In genomic region chr17:182164-182751, GRCh38 we compare ENCODE assay signal across 10 cellular contexts. TPM values are rescaled to one million over a fixed set of nuclear protein-coding genes. Genes with fewer than 3 reads are reported as not detected.
DNase-seq lines count a peak whose midpoint lies in the region; ATAC-seq, FAIRE-seq and TF ChIP-seq lines count a peak whose summit lies in the region.
"Had no signal": no experiment of that assay in that cellular context is flagged by ENCODE, and none has a peak within 500 bp of the region (broad histone marks: within the 10 kb centered on the region; RNA-seq: fewer than 3 reads in every experiment).

No MANE protein-coding gene starts in this region.

- H3K36me3 Mint-ChIP-seq in activated T-cell treated with anti-CD3 and anti-CD28 coated beads, Interleukin-2, amount 50 U/mL, for 72 hours (ENCODE audit: insufficient read depth in 2 of 2) = no peaks in the 10 kb centered on the region
- H3K36me3 Mint-ChIP-seq in activated T-cell treated with anti-CD3 and anti-CD28 coated beads, Interleukin-2, amount 50 U/mL, for 24 hours (ENCODE audit: low read depth) = no peaks in the 10 kb centered on the region
- peaks cover 1% of the 10 kb centered on the region for H3K36me3 Mint-ChIP-seq in astrocyte (ENCODE audit: low read depth, unreplicated experiment)

- H3K9me3 ChIP-seq in astrocyte (ENCODE audit: insufficient read depth, low read depth, low read length) (no peaks in the 10 kb centered on the region), right lobe of liver (no peaks in the 10 kb centered on the region), stomach (no peaks in the 10 kb centered on the region)

- peak overlapping the region; percentile 34 to 56 for H3K4me3 Mint-ChIP-seq in activated T-cell treated with anti-CD3 and anti-CD28 coated beads, Interleukin-2, amount 50 U/mL, for 72 hours
- H3K4me3 Mint-ChIP-seq in activated T-cell treated with anti-CD3 and anti-CD28 coated beads, Interleukin-2, amount 50 U/mL, for 24 hours = no peak overlapping the region
- no peak overlapping the region for H3K4me3 Mint-ChIP-seq in astrocyte (ENCODE audit: unreplicated experiment)

- H3K4me3 ChIP-seq in astrocyte (ENCODE audit: insufficient read depth, low read depth, low read length) = no peak overlapping the region
- no peak overlapping the region for H3K4me3 ChIP-seq in right lobe of liver
- H3K4me3 ChIP-seq in stomach = peak overlapping the region in 2 of 4 donors; percentile 44 to 75

- no peaks in the 10 kb centered on the region for H4K20me1 ChIP-seq in astrocyte (ENCODE audit: insufficient read depth, low read length)

- WGBS in right lobe of liver (ENCODE audit: insufficient coverage, low coverage, low lambda C conversion rate, missing lambda C conversion rate) = 10% methylated on average over 2 of the region's 13 CpGs
- WGBS in stomach, 5 donors = 32 to 54% (median 43%) methylated on average over 9 to 13 of the region's 13 CpGs

- H3K9me3 Mint-ChIP-seq in activated T-cell treated with anti-CD3 and anti-CD28 coated beads, Interleukin-2, amount 50 U/mL, for 72 hours = no peaks in the 10 kb centered on the region
- no peaks in the 10 kb centered on the region for H3K9me3 Mint-ChIP-seq in activated T-cell treated with anti-CD3 and anti-CD28 coated beads, Interleukin-2, amount 50 U/mL, for 24 hours
- H3K9me3 Mint-ChIP-seq in astrocyte (ENCODE audit: unreplicated experiment) = peaks cover 2% of the 10 kb centered on the region

- intact Hi-C loops in right lobe of liver (cut with DNase I) = no loop called here
- intact Hi-C loops in stomach (cut with DNase I; ENCODE audit: low total_unique reads) = no loop called here

- no peak overlapping the region for H3K27ac ChIP-seq in astrocyte (ENCODE audit: low read depth, low read length)
- H3K27ac ChIP-seq in right lobe of liver = no peak overlapping the region
- peak overlapping the region in 1 of 5 donors; percentile 67 for H3K27ac ChIP-seq in stomach

- TF ChIP-seq POLR2A in right lobe of liver (IDR thresholded peaks at IDR 0.05) (peak; percentile 24), stomach (IDR thresholded peaks at IDR 0.05) (no peak)

- H3K79me2 ChIP-seq in astrocyte (ENCODE audit: insufficient read depth, low read length) = no peaks in the 10 kb centered on the region

- peak overlapping the region; percentile 73 for H3K4me2 ChIP-seq in astrocyte (ENCODE audit: low read length)

- H3K36me3 ChIP-seq in astrocyte (ENCODE audit: insufficient read depth, low read length) = no peaks in the 10 kb centered on the region
- H3K36me3 ChIP-seq in right lobe of liver = no peaks in the 10 kb centered on the region
- no peaks in the 10 kb centered on the region for H3K36me3 ChIP-seq in stomach

- peaks cover 13% of the 10 kb centered on the region for H3K4me1 Mint-ChIP-seq in activated T-cell treated with anti-CD3 and anti-CD28 coated beads, Interleukin-2, amount 50 U/mL, for 72 hours (ENCODE audit: low read depth)
- H3K4me1 Mint-ChIP-seq in activated T-cell treated with anti-CD3 and anti-CD28 coated beads, Interleukin-2, amount 50 U/mL, for 24 hours (ENCODE audit: low read depth) = peaks cover 13% of the 10 kb centered on the region
- no peaks in the 10 kb centered on the region for H3K4me1 Mint-ChIP-seq in astrocyte (ENCODE audit: low read depth, unreplicated experiment)

- H3K9ac ChIP-seq in astrocyte (ENCODE audit: low read length) = no peak overlapping the region

- no peak overlapping the region for H3K27ac Mint-ChIP-seq in activated T-cell treated with anti-CD3 and anti-CD28 coated beads, Interleukin-2, amount 50 U/mL, for 72 hours
- H3K27ac Mint-ChIP-seq in activated T-cell treated with anti-CD3 and anti-CD28 coated beads, Interleukin-2, amount 50 U/mL, for 24 hours = no peak overlapping the region
- no peak overlapping the region for H3K27ac Mint-ChIP-seq in astrocyte (ENCODE audit: unreplicated experiment)

- peaks cover 51% of the 10 kb centered on the region for H3K27me3 Mint-ChIP-seq in activated T-cell treated with anti-CD3 and anti-CD28 coated beads, Interleukin-2, amount 50 U/mL, for 72 hours (ENCODE audit: low read depth)
- peaks cover 61% of the 10 kb centered on the region for H3K27me3 Mint-ChIP-seq in activated T-cell treated with anti-CD3 and anti-CD28 coated beads, Interleukin-2, amount 50 U/mL, for 24 hours
- peaks cover 74% of the 10 kb centered on the region for H3K27me3 Mint-ChIP-seq in astrocyte (ENCODE audit: low read depth, unreplicated experiment)

- TF ChIP-seq CTCF in astrocyte (IDR thresholded peaks at IDR 0.05; ENCODE audit: insufficient read depth, low read depth, low read length) = no peak
- TF ChIP-seq CTCF in right lobe of liver (IDR thresholded peaks at IDR 0.05) = no peak
- no peak for TF ChIP-seq CTCF in stomach (IDR thresholded peaks at IDR 0.05)

- H2AFZ ChIP-seq in astrocyte (ENCODE audit: low read depth, low read length) = no peak overlapping the region

- H3K4me1 ChIP-seq in astrocyte (ENCODE audit: insufficient read depth, low read length) (no peaks in the 10 kb centered on the region), right lobe of liver (peaks cover 0 to 21% (median 3%) of the 10 kb centered on the region in 4 donors), stomach (peaks cover 18 to 44% (median 37%) of the 10 kb centered on the region in 4 donors)

- DNase-seq in activated T-cell treated with anti-CD3 and anti-CD28 coated beads, Interleukin-2, amount 50 U/mL, for 72 hours = no peak
- no peak for DNase-seq in activated T-cell treated with anti-CD3 and anti-CD28 coated beads, Interleukin-2, amount 50 U/mL, for 24 hours
- DNase-seq in astrocyte (ENCODE audit: low read depth) (no peak), right lobe of liver (peak; percentile 63 to 74 (median 73)), stomach (peak; percentile 75), globus pallidus (ENCODE audit: low spot score) (no peak), kidney glomerular epithelial cell (lab: John Stamatoyannopoulos, UW) (no peak)
- DNase-seq: NCI-H2029 treated with DMSO at 0.1 percent for 48 hours had no signal

- no peak for TF ChIP-seq EP300 in stomach (IDR thresholded peaks at IDR 0.05)

- no peak for FAIRE-seq in astrocyte (lab: Jason Lieb, UNC)

- H3K27me3 ChIP-seq in astrocyte (ENCODE audit: insufficient read depth, low read length) (peaks cover 75% of the 10 kb centered on the region), right lobe of liver (no peaks in the 10 kb centered on the region), stomach (peaks cover 12 to 72% (median 23%) of the 10 kb centered on the region in 3 donors)

- no peak for ATAC-seq in activated T-cell treated with anti-CD3 and anti-CD28 coated beads, Interleukin-2, amount 50 U/mL, for 72 hours (replicated peaks in 1 of 2)
- ATAC-seq in right lobe of liver = peak; percentile 84 to 89 (median 85)
- ATAC-seq in GM21515 (IDR thresholded peaks at IDR 0.05; ENCODE audit: unreplicated experiment) = no peak

RNA-seq across cellular contexts. Expression of gene DOC2B, which starts 0.8 kb away (rescaled TPM):
- total RNA-seq in activated T-cell treated with anti-CD3 and anti-CD28 coated beads, Interleukin-2, amount 50 U/mL, for 72 hours = under 1 TPM; 0.12 to 0.25 TPM
- total RNA-seq in astrocyte = 0.11 and 0.17 TPM in 2 replicates
- total RNA-seq in right lobe of liver = 1 to 10 TPM in 2 of 6 experiments, under 1 TPM in 4; 0.40 to 1.7 (median 0.91) TPM
- 10 to 100 TPM in 1 of 5 donors, 1 to 10 TPM in 3, under 1 TPM in 1; 0.45 to 11.7 (median 5.1) TPM for total RNA-seq in stomach
- 1 to 10 TPM; 1.5 to 3.8 (median 1.8) TPM for polyA plus RNA-seq in stomach

RNA-seq across cellular contexts. Expression of gene SCGB1C2, which starts 44.9 kb away (rescaled TPM):
- not detected for total RNA-seq in activated T-cell treated with anti-CD3 and anti-CD28 coated beads, Interleukin-2, amount 50 U/mL, for 72 hours
- total RNA-seq in astrocyte (not detected in 2 replicates), right lobe of liver (not detected), stomach (not detected)
- not detected for polyA plus RNA-seq in stomach
- total RNA-seq: temporal lobe had no signal

Comparison
In these comparisons a context has a peak if more than half of its experiments do, and no peak if none do; other contexts are left out.
1. H3K4me3 Mint-ChIP-seq: peak in activated T-cell treated with anti-CD3 and anti-CD28 coated beads, Interleukin-2, amount 50 U/mL, for 72 hours (2 of 2); none in activated T-cell treated with anti-CD3 and anti-CD28 coated beads, Interleukin-2, amount 50 U/mL, for 24 hours (single experiment) and astrocyte (single experiment).
2. ATAC-seq: peak in right lobe of liver (4 of 4); none in activated T-cell treated with anti-CD3 and anti-CD28 coated beads, Interleukin-2, amount 50 U/mL, for 72 hours (0 of 2) and GM21515 (single experiment).
3. DNase-seq: peak in right lobe of liver (3 of 3) and stomach (single experiment); none in activated T-cell treated with anti-CD3 and anti-CD28 coated beads, Interleukin-2, amount 50 U/mL, for 72 hours (0 of 2), activated T-cell treated with anti-CD3 and anti-CD28 coated beads, Interleukin-2, amount 50 U/mL, for 24 hours (single experiment), astrocyte (single experiment), globus pallidus (single experiment) and kidney glomerular epithelial cell (single experiment).